In genomic region chr2:233055362-233055761, GRCh38 we compare ENCODE assay signal across 9 cellular contexts. TPM values are rescaled to one million over a fixed set of nuclear protein-coding genes. Genes with fewer than 3 reads are reported as not detected.
"Had no signal": no experiment of that assay in that cellular context is flagged by ENCODE, and none has a peak within 500 bp of the region (broad histone marks: within the 10 kb centered on the region; RNA-seq: fewer than 3 reads in every experiment).

No MANE protein-coding gene starts in this region.

- DNase-seq: GDM1, GF-D8 had no signal

- ATAC-seq: GM12878 had no signal

- FAIRE-seq: G401.6, GM12878, GM12891, GM12892, GM18507, GM19239 had no signal

- H3K4me3 ChIP-seq: GM12878 had no signal

RNA-seq across cellular contexts. Expression of gene NEU2, which starts 22.9 kb away (rescaled TPM):
- total RNA-seq: G401, GM12878 had no signal
- polyA plus RNA-seq: GM12878 had no signal

RNA-seq across cellular contexts. Expression of gene NGEF, which starts 42.3 kb away (rescaled TPM):
- total RNA-seq: GM12878 had no signal
